ENCODE assay signal across 10 cellular contexts in genomic region chr9:128921881-128922763, GRCh38. TPM values are rescaled to one million over a fixed set of nuclear protein-coding genes. Genes with fewer than 3 reads are reported as not detected.
DNase-seq lines count a peak whose midpoint lies in the region; ATAC-seq, FAIRE-seq and TF ChIP-seq lines count a peak whose summit lies in the region.
"Had no signal": no experiment of that assay in that cellular context is flagged by ENCODE, and none has a peak within 500 bp of the region (broad histone marks: within the 10 kb centered on the region; RNA-seq: fewer than 3 reads in every experiment).

No MANE protein-coding gene starts in this region.

- H3K4me3 ChIP-seq in H1 (ENCODE audit: extremely low read depth in 1 of 4, insufficient read depth in 2 of 4, low read depth in 3 of 4, low read length in 4 of 4), result peak overlapping the region; percentile 39 to 73 (median 66)
- peak overlapping the region; percentile 54 for H3K4me3 ChIP-seq in mesodermal cell (ENCODE audit: extremely low read depth, insufficient read depth, low read length, poor library complexity, severe bottlenecking)

- no peak for TF ChIP-seq CTCF in H1 (IDR thresholded peaks at IDR 0.05; ENCODE audit: control extremely low read depth in 1 of 3, insufficient read depth in 1 of 3, low read depth in 1 of 3, low read length in 3 of 3)

- no peak overlapping the region for H2AK5ac ChIP-seq in H1 (ENCODE audit: low read depth, low read length)

- H2BK20ac ChIP-seq in H1 (ENCODE audit: low read length), result 0 out of 2 replicates have a peak overlapping the region, but pooled peaks have one; percentile 48

- peak in 1 of 2 experiments; percentile 58; a peak in 1 of 3 replicates for TF ChIP-seq POLR2A in H1 (IDR thresholded peaks at IDR 0.05; ENCODE audit: control extremely low read depth in 1 of 2, low read depth in 2 of 2, low read length in 2 of 2)

- peak overlapping the region; percentile 76 for H3K4ac ChIP-seq in H1 (replicated peaks; ENCODE audit: insufficient read length, low read depth, low read length)

- H3K9ac ChIP-seq in H1 (replicated peaks in 1 of 4; ENCODE audit: extremely low read depth in 1 of 4, low read depth in 3 of 4, low read length in 3 of 4), result peak overlapping the region in 3 of 4 experiments; percentile 50 to 65 (median 59); a peak in 5 of 7 replicates

- peak overlapping the region; percentile 67 for H3K56ac ChIP-seq in H1 (replicated peaks; ENCODE audit: insufficient read length, low read depth, low read length)

- H4K8ac ChIP-seq in H1 (ENCODE audit: extremely low read depth, insufficient read depth, low read length), result peak overlapping the region; percentile 90; the same call in 1 of the 2 replicates

- H3K9me3 ChIP-seq in H1 (ENCODE audit: insufficient read depth in 2 of 2, low read depth in 1 of 2, low read length in 1 of 2), result no peaks in the 10 kb centered on the region
- no peaks in the 10 kb centered on the region for H3K9me3 ChIP-seq in mesodermal cell (ENCODE audit: control insufficient read depth, low read length)

- no peak overlapping the region for H3K4me3 Mint-ChIP-seq in activated naive CD4-positive, alpha-beta T cell treated with anti-CD3 and anti-CD28 coated beads, Interleukin-2, amount 10 ng/mL, durations not matched to agents 7 days and 5 days

- TF ChIP-seq RAD21 in H1 (IDR thresholded peaks at IDR 0.05 in 1 of 2, conservative IDR thresholded peaks at IDR 0.05 in 1 of 2; ENCODE audit: low read depth in 2 of 2, low read length in 2 of 2), result no peak; a peak in 1 of 4 replicates

- H4K91ac ChIP-seq in H1 (replicated peaks; ENCODE audit: insufficient read length, low read length), result no peak overlapping the region

- H3K4me1 Mint-ChIP-seq in activated naive CD4-positive, alpha-beta T cell treated with anti-CD3 and anti-CD28 coated beads, Interleukin-2, amount 10 ng/mL, durations not matched to agents 7 days and 5 days, result peaks cover 24% of the 10 kb centered on the region

- H3K4me1 ChIP-seq in H1 (replicated peaks in 1 of 4; ENCODE audit: control insufficient read depth in 3 of 4, insufficient read depth in 4 of 4, low read length in 3 of 4) (peaks cover 0 to 10% (median 4%) of the 10 kb centered on the region in 4 experiments; a peak in 5 of 7 replicates), mesodermal cell (ENCODE audit: control insufficient read depth, insufficient read depth, low read length, poor library complexity, severe bottlenecking) (peaks cover 21% of the 10 kb centered on the region)

- H3K27me3 Mint-ChIP-seq in activated naive CD4-positive, alpha-beta T cell treated with anti-CD3 and anti-CD28 coated beads, Interleukin-2, amount 10 ng/mL, durations not matched to agents 7 days and 5 days, result no peaks in the 10 kb centered on the region

- H3K23me2 ChIP-seq in H1 (ENCODE audit: low read depth, low read length), result peaks cover 2% of the 10 kb centered on the region; the same call in 1 of the 2 replicates

- WGBS in H1 (ENCODE audit: extremely low coverage in 1 of 2, insufficient coverage in 1 of 2, insufficient read length in 1 of 2, insufficient replicate concordance in 2 of 2, low coverage in 1 of 2, low lambda C conversion rate in 2 of 2, missing lambda C conversion rate in 1 of 2), 2 experiments, result 14% methylated on average over 19 of the region's 32 CpGs; no CpG with 5 or more reads in 1 of the 2 experiments
- WGBS in mesodermal cell (ENCODE audit: insufficient coverage in 2 of 2), 2 experiments, result 6 to 7% methylated on average over 15 to 24 of the region's 32 CpGs

- no peaks in the 10 kb centered on the region for H3K27me3 ChIP-seq in H1 (replicated peaks in 1 of 4; ENCODE audit: control insufficient read depth in 3 of 4, extremely low read depth in 1 of 4, insufficient read depth in 3 of 4, low read length in 3 of 4)

- no peak overlapping the region; the same call in 1 of the 2 replicates for H2BK15ac ChIP-seq in H1 (ENCODE audit: low read length)

- peak; percentile 34 for DNase-seq in activated naive CD4-positive, alpha-beta T cell treated with anti-CD3 and anti-CD28 coated beads, Interleukin-2, amount 50 U/mL, for 16 hours
- DNase-seq in activated naive CD4-positive, alpha-beta T cell treated with anti-CD3 and anti-CD28 coated beads, Interleukin-2, amount 10 ng/mL, durations not matched to agents 7 days and 5 days, result no peak
- peak; percentile 50 to 82 for DNase-seq in H1 (ENCODE audit: low read depth in 1 of 2, low spot score in 2 of 2)
- DNase-seq in ureter (ENCODE audit: low spot score), result peak; percentile 66
- DNase-seq in AML-193 (lab: John Stamatoyannopoulos, UW), result no peak
- no peak for DNase-seq in cortex of kidney (lab: John Stamatoyannopoulos, UW)

- no peak overlapping the region for H3K14ac ChIP-seq in H1 (ENCODE audit: insufficient read length)

- TF ChIP-seq EP300 in H1 (IDR thresholded peaks at IDR 0.05; ENCODE audit: borderline replicate concordance in 1 of 2, low read depth in 2 of 2, low read length in 2 of 2), result no peak

- H3K79me2 ChIP-seq in H1 (ENCODE audit: control insufficient read depth in 1 of 2, insufficient read depth in 2 of 2, low read length in 2 of 2), result no peaks in the 10 kb centered on the region

- H3K79me1 ChIP-seq in H1 (ENCODE audit: low read depth, low read length), result no peaks in the 10 kb centered on the region

- no peaks in the 10 kb centered on the region for H3K9me3 Mint-ChIP-seq in activated naive CD4-positive, alpha-beta T cell treated with anti-CD3 and anti-CD28 coated beads, Interleukin-2, amount 10 ng/mL, durations not matched to agents 7 days and 5 days

- H3K36me3 Mint-ChIP-seq in activated naive CD4-positive, alpha-beta T cell treated with anti-CD3 and anti-CD28 coated beads, Interleukin-2, amount 10 ng/mL, durations not matched to agents 7 days and 5 days, result peaks cover 20% of the 10 kb centered on the region

- no peak for FAIRE-seq in H1 (lab: Jason Lieb, UNC)

- peaks cover 1 to 2% of the 10 kb centered on the region in 2 experiments for H4K20me1 ChIP-seq in H1 (replicated peaks in 1 of 2; ENCODE audit: control insufficient read depth in 1 of 2, insufficient read depth in 2 of 2, low read length in 2 of 2)

- H3K36me3 ChIP-seq in H1 (ENCODE audit: control insufficient read depth in 2 of 4, insufficient read depth in 4 of 4, low read length in 3 of 4) (peaks cover 0 to 9% (median 8%) of the 10 kb centered on the region in 4 experiments; a peak in 5 of 8 replicates), mesodermal cell (ENCODE audit: control insufficient read depth, insufficient read depth, low read length) (peaks cover 20% of the 10 kb centered on the region)

- POLR2A ChIA-PET in H1 (lab: Charles Lee; ENCODE audit: partially characterized antibody), result interaction anchor here (1.1 to 2.9 kb wide), 8 partner anchors 10 to 238 kb away, joined by 3 to 18 read pairs (median 8); partner anchors contain the start of genes KYAT1 and LRRC8A

- H3K27ac ChIP-seq in H1 (ENCODE audit: low read depth, low read length), result peak overlapping the region; percentile 68
- peak overlapping the region; percentile 78 for H3K27ac ChIP-seq in mesodermal cell (ENCODE audit: low read depth, low read length, severe bottlenecking)

- peak overlapping the region; percentile 90 for H3K18ac ChIP-seq in H1 (ENCODE audit: extremely low read depth, low read length)

- CTCF ChIA-PET in activated naive CD4-positive, alpha-beta T cell treated with anti-CD3 and anti-CD28 coated beads, Interleukin-2, amount 10 ng/mL, durations not matched to agents 7 days and 5 days (lab: Charles Lee), result interaction anchor here (0.9 to 9.5 kb wide), 3 partner anchors 44 to 276 kb away, joined by 3 to 153 read pairs (median 5); no protein-coding TSS in a partner anchor
- CTCF ChIA-PET in H1 (lab: Charles Lee; ENCODE audit: partially characterized antibody), result interaction anchor here (1.2 to 9.7 kb wide), 6 partner anchors 11 to 95 kb away, joined by 3 to 139 read pairs (median 9); partner anchors contain the start of genes KYAT1 and LRRC8A

- H3K27ac Mint-ChIP-seq in activated naive CD4-positive, alpha-beta T cell treated with anti-CD3 and anti-CD28 coated beads, Interleukin-2, amount 10 ng/mL, durations not matched to agents 7 days and 5 days, result no peak overlapping the region

- H2BK5ac ChIP-seq in H1 (ENCODE audit: low read depth, low read length), result peak overlapping the region; percentile 88

- H3K4me2 ChIP-seq in H1 (ENCODE audit: insufficient read depth in 1 of 2, low read depth in 2 of 2, low read length in 2 of 2), result peak overlapping the region; percentile 46 to 70

- peak overlapping the region; percentile 75 for H4K5ac ChIP-seq in H1 (ENCODE audit: insufficient read length, low read depth, low read length)

- no peak overlapping the region for H2BK120ac ChIP-seq in H1 (replicated peaks; ENCODE audit: low read depth, low read length)

- no peak overlapping the region for H3K23ac ChIP-seq in H1 (ENCODE audit: insufficient read length)

- H2BK12ac ChIP-seq in H1 (ENCODE audit: low read depth, low read length), result peak overlapping the region; percentile 90

- no peak for ATAC-seq in GM18511 (IDR thresholded peaks at IDR 0.05; ENCODE audit: unreplicated experiment)

- H2AFZ ChIP-seq in H1 (ENCODE audit: low read length), result peak overlapping the region; percentile 62

RNA-seq across cellular contexts. Expression of gene PHYHD1, which starts 1.3 kb away (rescaled TPM):
- total RNA-seq in H1 (2021; fragmentation: NEBNext Ultra II Directional; extraction: Animal tissue kit (Norgen Biotek cat#: 25700)), result 14.1 and 18.1 TPM in 2 replicates
- 25.6 and 33.2 TPM in 2 replicates for polyA plus RNA-seq in H1 (2011; rRNA removed)
- 27.0 TPM for polyA plus RNA-seq in H1 (2011; cell fraction: cytosol; rRNA removed)
- polyA plus RNA-seq in H1 (2011; cell fraction: nucleus; rRNA removed), result 47.0 TPM
- polyA plus RNA-seq in H1 (2012, experiment 1 of 2), result 15.4 to 23.4 TPM (median 22.4 TPM) in 4 replicates
- 20.9 TPM for polyA plus RNA-seq in H1 (2012, experiment 2 of 2)
- polyA plus RNA-seq in H1 (2013, experiment 1 of 2), result 15.8 TPM
- polyA plus RNA-seq in H1 (2013, experiment 2 of 2), result 15.1 TPM
- 12.7 and 23.7 TPM in 2 replicates for polyA minus RNA-seq in H1 (2011; rRNA and poly(A)+ RNA removed)
- 16.1 TPM for polyA minus RNA-seq in H1 (2011; cell fraction: cytosol; rRNA and poly(A)+ RNA removed)
- polyA minus RNA-seq in H1 (2011; cell fraction: nucleus; rRNA and poly(A)+ RNA removed), result 15.4 TPM
- 20.5 TPM for polyA plus RNA-seq in mesodermal cell (2013, experiment 1 of 2)
- polyA plus RNA-seq in mesodermal cell (2013, experiment 2 of 2), result 14.5 TPM
- 26.6 TPM for total RNA-seq in ureter
- total RNA-seq: activated CD8-positive, alpha-beta memory T cell treated with anti-CD3 and anti-CD28 coated beads for 36 hours; Daoy had no signal

RNA-seq across cellular contexts. Expression of gene DOLK, which starts 25.3 kb away (rescaled TPM):
- total RNA-seq in H1 (2021; fragmentation: NEBNext Ultra II Directional; extraction: Animal tissue kit (Norgen Biotek cat#: 25700)), result 17.2 and 18.8 TPM in 2 replicates
- 39.1 and 44.3 TPM in 2 replicates for polyA plus RNA-seq in H1 (2011; rRNA removed)
- polyA plus RNA-seq in H1 (2011; cell fraction: cytosol; rRNA removed), result 26.5 TPM
- polyA plus RNA-seq in H1 (2011; cell fraction: nucleus; rRNA removed), result 32.5 TPM
- 17.6 to 21.5 TPM (median 20.6 TPM) in 4 replicates for polyA plus RNA-seq in H1 (2012, experiment 1 of 2)
- polyA plus RNA-seq in H1 (2012, experiment 2 of 2), result 21.4 TPM
- 33.1 TPM for polyA plus RNA-seq in H1 (2013, experiment 1 of 2)
- polyA plus RNA-seq in H1 (2013, experiment 2 of 2), result 34.1 TPM
- 45.1 and 47.0 TPM in 2 replicates for polyA minus RNA-seq in H1 (2011; rRNA and poly(A)+ RNA removed)
- 15.6 TPM for polyA minus RNA-seq in H1 (2011; cell fraction: cytosol; rRNA and poly(A)+ RNA removed)
- polyA minus RNA-seq in H1 (2011; cell fraction: nucleus; rRNA and poly(A)+ RNA removed), result 28.9 TPM
- 12.9 TPM for polyA plus RNA-seq in mesodermal cell (2013, experiment 1 of 2)
- 12.3 TPM for polyA plus RNA-seq in mesodermal cell (2013, experiment 2 of 2)
- 14.2 TPM for total RNA-seq in ureter

RNA-seq across cellular contexts. Expression of gene NUP188, which starts 25.4 kb away (rescaled TPM):
- 95.0 and 111 TPM in 2 replicates for total RNA-seq in H1 (2021; fragmentation: NEBNext Ultra II Directional; extraction: Animal tissue kit (Norgen Biotek cat#: 25700))
- 90.1 and 107 TPM in 2 replicates for polyA plus RNA-seq in H1 (2011; rRNA removed)
- polyA plus RNA-seq in H1 (2011; cell fraction: cytosol; rRNA removed), result 88.7 TPM
- polyA plus RNA-seq in H1 (2011; cell fraction: nucleus; rRNA removed), result 175 TPM
- polyA plus RNA-seq in H1 (2012, experiment 1 of 2), result 60.3 to 76.3 TPM (median 70.1 TPM) in 4 replicates
- 29.6 TPM for polyA plus RNA-seq in H1 (2012, experiment 2 of 2)
- polyA plus RNA-seq in H1 (2013, experiment 1 of 2), result 36.8 TPM
- 33.8 TPM for polyA plus RNA-seq in H1 (2013, experiment 2 of 2)
- 267 and 345 TPM in 2 replicates for polyA minus RNA-seq in H1 (2011; rRNA and poly(A)+ RNA removed)
- 92.6 TPM for polyA minus RNA-seq in H1 (2011; cell fraction: cytosol; rRNA and poly(A)+ RNA removed)
- 136 TPM for polyA minus RNA-seq in H1 (2011; cell fraction: nucleus; rRNA and poly(A)+ RNA removed)
- 46.3 TPM for polyA plus RNA-seq in mesodermal cell (2013, experiment 1 of 2)
- polyA plus RNA-seq in mesodermal cell (2013, experiment 2 of 2), result 41.6 TPM
- total RNA-seq in ureter, result 52.1 TPM

RNA-seq across cellular contexts. Expression of gene LRRC8A, which starts 40.2 kb away (rescaled TPM):
- total RNA-seq in H1 (2021; fragmentation: NEBNext Ultra II Directional; extraction: Animal tissue kit (Norgen Biotek cat#: 25700)), result 103 and 106 TPM in 2 replicates
- polyA plus RNA-seq in H1 (2011; rRNA removed), result 111 and 114 TPM in 2 replicates
- polyA plus RNA-seq in H1 (2011; cell fraction: cytosol; rRNA removed), result 84.5 TPM
- polyA plus RNA-seq in H1 (2011; cell fraction: nucleus; rRNA removed), result 94.4 TPM
- polyA plus RNA-seq in H1 (2012, experiment 1 of 2), result 49.6 to 86.2 TPM (median 81.7 TPM) in 4 replicates
- 72.4 TPM for polyA plus RNA-seq in H1 (2012, experiment 2 of 2)
- polyA plus RNA-seq in H1 (2013, experiment 1 of 2), result 116 TPM
- polyA plus RNA-seq in H1 (2013, experiment 2 of 2), result 125 TPM
- polyA minus RNA-seq in H1 (2011; rRNA and poly(A)+ RNA removed), result 141 and 144 TPM in 2 replicates
- polyA minus RNA-seq in H1 (2011; cell fraction: cytosol; rRNA and poly(A)+ RNA removed), result 62.6 TPM
- polyA minus RNA-seq in H1 (2011; cell fraction: nucleus; rRNA and poly(A)+ RNA removed), result 53.8 TPM
- 65.4 TPM for polyA plus RNA-seq in mesodermal cell (2013, experiment 1 of 2)
- 51.7 TPM for polyA plus RNA-seq in mesodermal cell (2013, experiment 2 of 2)
- 37.1 TPM for total RNA-seq in ureter

RNA-seq across cellular contexts. Expression of gene KYAT1, which starts 40.4 kb away (rescaled TPM):
- 28.5 and 30.4 TPM in 2 replicates for total RNA-seq in H1 (2021; fragmentation: NEBNext Ultra II Directional; extraction: Animal tissue kit (Norgen Biotek cat#: 25700))
- 42.2 and 56.6 TPM in 2 replicates for polyA plus RNA-seq in H1 (2011; rRNA removed)
- polyA plus RNA-seq in H1 (2011; cell fraction: cytosol; rRNA removed), result 49.2 TPM
- 133 TPM for polyA plus RNA-seq in H1 (2011; cell fraction: nucleus; rRNA removed)
- 24.5 to 34.8 TPM (median 33.7 TPM) in 4 replicates for polyA plus RNA-seq in H1 (2012, experiment 1 of 2)
- 46.6 TPM for polyA plus RNA-seq in H1 (2012, experiment 2 of 2)
- polyA plus RNA-seq in H1 (2013, experiment 1 of 2), result 20.9 TPM
- 20.5 TPM for polyA plus RNA-seq in H1 (2013, experiment 2 of 2)
- polyA minus RNA-seq in H1 (2011; rRNA and poly(A)+ RNA removed), result 21.4 and 28.1 TPM in 2 replicates
- polyA minus RNA-seq in H1 (2011; cell fraction: cytosol; rRNA and poly(A)+ RNA removed), result 15.2 TPM
- polyA minus RNA-seq in H1 (2011; cell fraction: nucleus; rRNA and poly(A)+ RNA removed), result 14.7 TPM
- 22.5 TPM for polyA plus RNA-seq in mesodermal cell (2013, experiment 1 of 2)
- 15.8 TPM for polyA plus RNA-seq in mesodermal cell (2013, experiment 2 of 2)
- 13.0 TPM for total RNA-seq in ureter

Comparison
In these comparisons a context has a peak if more than half of its experiments do, and no peak if none do; other contexts are left out.
1. DNase-seq: peak in activated naive CD4-positive, alpha-beta T cell treated with anti-CD3 and anti-CD28 coated beads, Interleukin-2, amount 50 U/mL, for 16 hours (single experiment), H1 (2 of 2) and ureter (single experiment); none in activated naive CD4-positive, alpha-beta T cell treated with anti-CD3 and anti-CD28 coated beads, Interleukin-2, amount 10 ng/mL, durations not matched to agents 7 days and 5 days (single experiment), AML-193 (0 of 2) and cortex of kidney (single experiment).